In genomic region chr3:169772951-169773816, GRCh38 we compare ENCODE assay signal across 1 cellular context.
TF ChIP-seq lines count a peak whose summit lies in the region.

MYNN (plus strand) TSS chr3:169773396; CDS start chr3:169774296, 900 bp downstream.

TF ChIP-seq in K562, 482 proteins besides CTCF, POLR2A, EP300 and RAD21 (continued from another document and continues in another):
- no peak for TF ChIP-seq TAF15 (IDR thresholded peaks at IDR 0.05; ENCODE audit: low read depth, low read length)
- no peak for TF ChIP-seq CBX2 (IDR thresholded peaks at IDR 0.05; ENCODE audit: insufficient read depth, low read length, poor library complexity, severe bottlenecking)
- TF ChIP-seq BRF1 (IDR thresholded peaks at IDR 0.05; ENCODE audit: borderline replicate concordance, extremely low read depth, insufficient read length): no peak
- TF ChIP-seq NKRF (IDR thresholded peaks at IDR 0.05; ENCODE audit: borderline replicate concordance): peak; percentile 37
- no peak for TF ChIP-seq ZSCAN29 (IDR thresholded peaks at IDR 0.05)
- TF ChIP-seq EWSR1 (IDR thresholded peaks at IDR 0.05; ENCODE audit: borderline replicate concordance, low read depth, partially characterized antibody): no peak
- TF ChIP-seq ZNF318 (IDR thresholded peaks at IDR 0.05; ENCODE audit: borderline replicate concordance in 1 of 2, low read depth in 1 of 2): 0 out of 4 replicates have a peak, but pooled peaks of 1 of the 2 experiments have one; percentile 13
- TF ChIP-seq IRF2 (CRISPR knock-in tag; IDR thresholded peaks at IDR 0.05): no peak; the same call in 1 of the 2 replicates
- peak; percentile 67; the same call in 1 of the 2 replicates for TF ChIP-seq NBN (IDR thresholded peaks at IDR 0.05; ENCODE audit: low read depth)
- TF ChIP-seq ZNF589 (CRISPR knock-in tag; IDR thresholded peaks at IDR 0.05; ENCODE audit: low read depth): no peak
- TF ChIP-seq CC2D1A (IDR thresholded peaks at IDR 0.05): peak; percentile 23; the same call in 1 of the 2 replicates
- peak; percentile 70 for TF ChIP-seq E2F8 (IDR thresholded peaks at IDR 0.05; ENCODE audit: low read depth, partially characterized antibody)
- TF ChIP-seq SREBF2 (CRISPR knock-in tag; IDR thresholded peaks at IDR 0.05): no peak
- no peak for TF ChIP-seq STAT6 (CRISPR knock-in tag; IDR thresholded peaks at IDR 0.05)
- no peak for TF ChIP-seq SMARCB1 (IDR thresholded peaks at IDR 0.05; ENCODE audit: insufficient read length, low read depth)
- TF ChIP-seq NFXL1 (CRISPR knock-in tag; IDR thresholded peaks at IDR 0.05): no peak
- no peak for TF ChIP-seq SLC30A9 (CRISPR knock-in tag; IDR thresholded peaks at IDR 0.05)
- TF ChIP-seq ZNF609 (CRISPR knock-in tag; IDR thresholded peaks at IDR 0.05; ENCODE audit: borderline replicate concordance): 0 out of 2 replicates have a peak, but pooled peaks have one; percentile 81
- TF ChIP-seq KDM2B (CRISPR knock-in tag; IDR thresholded peaks at IDR 0.05): no peak
- TF ChIP-seq ZNF282 (CRISPR knock-in tag; IDR thresholded peaks at IDR 0.05): no peak
- TF ChIP-seq YBX1 (IDR thresholded peaks at IDR 0.05): no peak
- no peak for TF ChIP-seq ZBTB9 (CRISPR knock-in tag; IDR thresholded peaks at IDR 0.05)
- no peak for TF ChIP-seq POLR3G (IDR thresholded peaks at IDR 0.05; ENCODE audit: extremely low read depth, insufficient read length, insufficient replicate concordance)
- peak; percentile 17; the same call in 1 of the 2 replicates for TF ChIP-seq NCOA1 (IDR thresholded peaks at IDR 0.05; ENCODE audit: low read depth)
- no peak for TF ChIP-seq CBFA2T3 (IDR thresholded peaks at IDR 0.05)
- TF ChIP-seq ZNF780A (CRISPR knock-in tag; IDR thresholded peaks at IDR 0.05): no peak
- TF ChIP-seq ZEB2 (IDR thresholded peaks at IDR 0.05): no peak
- TF ChIP-seq ZNF324 (CRISPR knock-in tag; IDR thresholded peaks at IDR 0.05): no peak
- no peak; the same call in 1 of the 2 replicates for TF ChIP-seq CHAMP1 (IDR thresholded peaks at IDR 0.05)
- TF ChIP-seq KDM5B (IDR thresholded peaks at IDR 0.05; ENCODE audit: insufficient replicate concordance, low read depth, low read length): peak; percentile 88
- no peak; the same call in 1 of the 2 replicates for TF ChIP-seq HDAC8 (tag; IDR thresholded peaks at IDR 0.05)
